Comparison of ENCODE assay signal across 1 cellular context in genomic region chr16:68085259-68086071, GRCh38.
A peak's percentile ranks its signal among the peaks of the same experiment; 100 is the strongest.
TF ChIP-seq lines count a peak whose summit lies in the region.

TSS of gene NFATC3 (plus strand) at chr16:68085370. CDS start at chr16:68085682, 312 bp downstream.

TF ChIP-seq in K562, 482 proteins besides CTCF, POLR2A, EP300 and RAD21 (continued from another document and continues in another):
- TF ChIP-seq THRA (IDR thresholded peaks at IDR 0.05) (no peak), RBM14 (IDR thresholded peaks at IDR 0.05; ENCODE audit: borderline replicate concordance, insufficient read depth, low read depth, low read length) (no peak), SIX5 (IDR thresholded peaks at IDR 0.05; ENCODE audit: borderline replicate concordance in 1 of 2, insufficient read depth in 1 of 2, low read depth in 1 of 2, low read length in 2 of 2) (no peak), CBX8 (IDR thresholded peaks at IDR 0.05; ENCODE audit: borderline replicate concordance, extremely low read depth, low read depth, low read length, poor library complexity, severe bottlenecking) (no peak), POLR2B (IDR thresholded peaks at IDR 0.05; ENCODE audit: low read depth, partially characterized antibody) (no peak), KAT2B (IDR thresholded peaks at IDR 0.05; ENCODE audit: low read depth, low read length) (no peak), ZBTB5 (IDR thresholded peaks at IDR 0.05) (no peak), HINFP (tag; conservative IDR thresholded peaks at IDR 0.05; ENCODE audit: low read depth) (no peak), ZNF24 (IDR thresholded peaks at IDR 0.05) (no peak), RFX7 (CRISPR knock-in tag; IDR thresholded peaks at IDR 0.05) (no peak), RHOXF2B (CRISPR knock-in tag; conservative IDR thresholded peaks at IDR 0.05) (no peak), HNRNPUL1 (IDR thresholded peaks at IDR 0.05; ENCODE audit: low read length) (no peak), MCM5 (IDR thresholded peaks at IDR 0.05; ENCODE audit: low read depth) (no peak), ILK (tag; IDR thresholded peaks at IDR 0.05; ENCODE audit: borderline replicate concordance, low read depth) (no peak), ZNF75A (CRISPR knock-in tag; IDR thresholded peaks at IDR 0.05) (no peak), SUPT5H (IDR thresholded peaks at IDR 0.05) (no peak; the same call in none of the 2 replicates), CCNT2 (IDR thresholded peaks at IDR 0.05; ENCODE audit: borderline replicate concordance, extremely low read depth, insufficient read length, low read depth, low read length) (peak; percentile 86), TCF3 (CRISPR knock-in tag; IDR thresholded peaks at IDR 0.05) (no peak), DACH1 (IDR thresholded peaks at IDR 0.05; ENCODE audit: partially characterized antibody) (no peak), FOXK2 (conservative IDR thresholded peaks at IDR 0.05 in 1 of 2, IDR thresholded peaks at IDR 0.05 in 1 of 2; ENCODE audit: low read depth in 2 of 2) (no peak), SMARCA4 (IDR thresholded peaks at IDR 0.05) (no peak), XRCC5 (IDR thresholded peaks at IDR 0.05; ENCODE audit: low read depth, low read length) (no peak), ZBTB8A (IDR thresholded peaks at IDR 0.05; ENCODE audit: partially characterized antibody) (no peak), ZNF639 (CRISPR knock-in tag; conservative IDR thresholded peaks at IDR 0.05 in 1 of 2, IDR thresholded peaks at IDR 0.05 in 1 of 2) (peak in 1 of 2 experiments; percentile 80; a peak in 2 of 4 replicates), PBX2 (CRISPR knock-in tag; IDR thresholded peaks at IDR 0.05; ENCODE audit: low read depth) (no peak), PBX2 (tag; conservative IDR thresholded peaks at IDR 0.05; ENCODE audit: low read depth) (no peak), ZNF518B (CRISPR knock-in tag; IDR thresholded peaks at IDR 0.05) (no peak), MLX (CRISPR knock-in tag; conservative IDR thresholded peaks at IDR 0.05) (no peak), PHB (CRISPR knock-in tag; IDR thresholded peaks at IDR 0.05) (no peak), ARID3B (CRISPR knock-in tag; IDR thresholded peaks at IDR 0.05; ENCODE audit: borderline replicate concordance) (no peak), FOXM1 (IDR thresholded peaks at IDR 0.05; ENCODE audit: low read depth) (no peak), FOXM1 (CRISPR knock-in tag; IDR thresholded peaks at IDR 0.05; ENCODE audit: low read depth) (no peak; the same call in 1 of the 2 replicates), ZFPM2 (CRISPR knock-in tag; IDR thresholded peaks at IDR 0.05) (no peak), STAT6 (CRISPR knock-in tag; IDR thresholded peaks at IDR 0.05) (no peak; the same call in 1 of the 2 replicates), ZNF143 (CRISPR knock-in tag; IDR thresholded peaks at IDR 0.05) (peak; percentile 38), NCOA2 (IDR thresholded peaks at IDR 0.05; ENCODE audit: partially characterized antibody in 2 of 2) (no peak), SMAD4 (CRISPR knock-in tag; conservative IDR thresholded peaks at IDR 0.05) (peak; percentile 84), MTA1 (IDR thresholded peaks at IDR 0.05; ENCODE audit: borderline replicate concordance) (no peak), AFF4 (CRISPR knock-in tag; IDR thresholded peaks at IDR 0.05) (peak; percentile 97)
